In genomic region chr2:58428553-58429284, GRCh38 we compare ENCODE assay signal across 8 cellular contexts.
A peak's percentile ranks its signal among the peaks of the same experiment; 100 is the strongest.
DNase-seq lines count a peak whose midpoint lies in the region; ATAC-seq and TF ChIP-seq lines count a peak whose summit lies in the region.

No MANE protein-coding gene starts in this region.

- 4 to 5% (median 4%) methylated on average over 37 to 43 of the region's 43 CpGs for WGBS in ovary, 3 donors

- peak; percentile 65 for ATAC-seq in GM18498 (IDR thresholded peaks at IDR 0.05; ENCODE audit: unreplicated experiment)

- no peaks in the 10 kb centered on the region for H3K9me3 ChIP-seq in ovary

- DNase-seq in AG04449 (ENCODE audit: low read depth, low spot score) (no peak), NCI-H510A (lab: John Stamatoyannopoulos, UW) (peak; percentile 48), erythroblast (lab: John Stamatoyannopoulos, UW) (peak; percentile 12 to 14), ovary (peak; percentile 13 to 44 (median 41)), LoVo (ENCODE audit: low spot score) (no peak), NCI-H446 treated with DMSO at 0.1 percent for 48 hours (lab: John Stamatoyannopoulos, UW) (no peak), GF-D8 (lab: John Stamatoyannopoulos, UW) (no peak)

- TF ChIP-seq POLR2A in erythroblast (IDR thresholded peaks at IDR 0.05; ENCODE audit: low read length) (no peak), ovary (IDR thresholded peaks at IDR 0.05) (no peak)

- H3K27ac ChIP-seq in ovary: peak overlapping the region; percentile 55 to 65

- intact Hi-C loops in ovary (cut with DNase I): no loop called here

- H3K4me1 ChIP-seq in ovary (ENCODE audit: insufficient read depth): no peaks in the 10 kb centered on the region

- TF ChIP-seq EP300 in ovary (IDR thresholded peaks at IDR 0.05): no peak

- POLR2A ChIA-PET in AG04449 (lab: Yijun Ruan, JAX): no interaction called here

- no peaks in the 10 kb centered on the region for H3K27me3 ChIP-seq in ovary

- CTCF ChIA-PET in AG04449 (lab: Yijun Ruan, JAX): interaction anchor here (1.7 kb wide), 1 partner anchor 523 kb away, joined by 4 read pairs; no protein-coding TSS in a partner anchor

- H3K36me3 ChIP-seq in ovary: no peaks in the 10 kb centered on the region

- TF ChIP-seq CTCF in AG04449 (IDR thresholded peaks at IDR 0.05; ENCODE audit: insufficient read depth, low read length, missing control alignments) (no peak), ovary (IDR thresholded peaks at IDR 0.05) (no peak)

- peak overlapping the region; percentile 27 for H3K4me3 ChIP-seq in AG04449 (ENCODE audit: low read depth, low read length)
- H3K4me3 ChIP-seq in ovary: peak overlapping the region; percentile 44

Comparison
In these comparisons a context has a peak if more than half of its experiments do, and no peak if none do; other contexts are left out.
1. DNase-seq: peak in NCI-H510A (single experiment), erythroblast (2 of 2) and ovary (5 of 5); none in AG04449 (single experiment), LoVo (single experiment), NCI-H446 treated with DMSO at 0.1 percent for 48 hours (single experiment) and GF-D8 (single experiment).